13 cellular contexts compared by ENCODE assay signal in genomic region chr20:45157977-45158376, GRCh38. TPM values are rescaled to one million over a fixed set of nuclear protein-coding genes. Genes with fewer than 3 reads are reported as not detected.
A peak's percentile ranks its signal among the peaks of the same experiment; 100 is the strongest.
DNase-seq lines count a peak whose midpoint lies in the region; ATAC-seq and TF ChIP-seq lines count a peak whose summit lies in the region.
"Had no signal": no experiment of that assay in that cellular context is flagged by ENCODE, and none has a peak within 500 bp of the region (broad histone marks: within the 10 kb centered on the region; RNA-seq: fewer than 3 reads in every experiment).

No MANE protein-coding gene starts in this region.

- DNase-seq in EH (ENCODE audit: low read depth) (peak; percentile 78), NCI-H446 (lab: John Stamatoyannopoulos, UW) (peak; percentile 54 to 84), omental fat pad (ENCODE audit: low spot score) (no peak), NCI-H2107 treated with DMSO at 0.1 percent for 48 hours (lab: John Stamatoyannopoulos, UW; ENCODE audit: unreplicated experiment) (no peak), SHP77 (lab: John Stamatoyannopoulos, UW) (no peak), GM19240 (ENCODE audit: insufficient read length, low spot score) (no peak)
- DNase-seq: activated CD8-positive, alpha-beta memory T cell treated with anti-CD3 and anti-CD28 coated beads, Interleukin-2, amount 10 ng/mL, durations not matched to agents 7 days and 5 days; CD8-positive, alpha-beta T cell; NCI-H774; right cardiac atrium had no signal

- ATAC-seq in esophagus mucosa = peak; percentile 92
- ATAC-seq in omental fat pad (ENCODE audit: low FRiP score) = peak; percentile 87
- ATAC-seq in HG02623 (IDR thresholded peaks at IDR 0.05; ENCODE audit: unreplicated experiment) = no peak
- ATAC-seq: activated CD8-positive, alpha-beta memory T cell treated with anti-CD3 and anti-CD28 coated beads, Interleukin-2, amount 10 ng/mL, durations not matched to agents 7 days and 5 days; CD8-positive, alpha-beta T cell had no signal

- TF ChIP-seq CTCF in omental fat pad (IDR thresholded peaks at IDR 0.05) = no peak

RNA-seq across cellular contexts. Expression of gene PI3, which starts 16.7 kb away (rescaled TPM):
- total RNA-seq in esophagus mucosa (1,694 TPM), omental fat pad (1 to 10 TPM in 3 of 4 donors, not detected in 1; 1.1 to 6.7 (median 4.3) TPM)
- total RNA-seq: activated CD8-positive, alpha-beta memory T cell treated with anti-CD3 and anti-CD28 coated beads, Interleukin-2, amount 10 ng/mL, durations not matched to agents 7 days and 5 days; CD8-positive, alpha-beta T cell; right cardiac atrium had no signal

RNA-seq across cellular contexts. Expression of gene WFDC12, which starts 33.7 kb away (rescaled TPM):
- total RNA-seq in esophagus mucosa (5.1 TPM), omental fat pad (not detected)
- total RNA-seq: activated CD8-positive, alpha-beta memory T cell treated with anti-CD3 and anti-CD28 coated beads, Interleukin-2, amount 10 ng/mL, durations not matched to agents 7 days and 5 days; CD8-positive, alpha-beta T cell; right cardiac atrium had no signal

RNA-seq across cellular contexts. Expression of gene WFDC5, which starts 43.0 kb away (rescaled TPM):
- 4.3 TPM for total RNA-seq in esophagus mucosa
- total RNA-seq in omental fat pad = not detected
- total RNA-seq: activated CD8-positive, alpha-beta memory T cell treated with anti-CD3 and anti-CD28 coated beads, Interleukin-2, amount 10 ng/mL, durations not matched to agents 7 days and 5 days; CD8-positive, alpha-beta T cell; lung; right cardiac atrium had no signal

RNA-seq across cellular contexts. Expression of gene SEMG1, which starts 48.9 kb away (rescaled TPM):
- total RNA-seq in esophagus mucosa (not detected), omental fat pad (not detected)
- total RNA-seq: activated CD8-positive, alpha-beta memory T cell treated with anti-CD3 and anti-CD28 coated beads, Interleukin-2, amount 10 ng/mL, durations not matched to agents 7 days and 5 days; CD8-positive, alpha-beta T cell; right cardiac atrium had no signal

RNA-seq across cellular contexts. Expression of gene KCNS1, which starts 57.0 kb away (rescaled TPM):
- 0.40 TPM for total RNA-seq in esophagus mucosa
- under 1 TPM in 3 of 4 donors, not detected in 1; 0.47 to 0.60 (median 0.56) TPM for total RNA-seq in omental fat pad
- total RNA-seq: CD8-positive, alpha-beta T cell had no signal

Comparison
In these comparisons a context has a peak if more than half of its experiments do, and no peak if none do; other contexts are left out.
1. DNase-seq: peak in EH (single experiment) and NCI-H446 (2 of 2); none in omental fat pad (single experiment), NCI-H2107 treated with DMSO at 0.1 percent for 48 hours (single experiment), SHP77 (0 of 2) and GM19240 (single experiment).
2. RNA of gene PI3, which starts 16.7 kb away (total RNA-seq): 1,694 TPM in esophagus mucosa (single experiment); 1.1 to 6.7 TPM in omental fat pad; every median in the first group is over 100 times any median in the second.